In the genomic region with DNA sequence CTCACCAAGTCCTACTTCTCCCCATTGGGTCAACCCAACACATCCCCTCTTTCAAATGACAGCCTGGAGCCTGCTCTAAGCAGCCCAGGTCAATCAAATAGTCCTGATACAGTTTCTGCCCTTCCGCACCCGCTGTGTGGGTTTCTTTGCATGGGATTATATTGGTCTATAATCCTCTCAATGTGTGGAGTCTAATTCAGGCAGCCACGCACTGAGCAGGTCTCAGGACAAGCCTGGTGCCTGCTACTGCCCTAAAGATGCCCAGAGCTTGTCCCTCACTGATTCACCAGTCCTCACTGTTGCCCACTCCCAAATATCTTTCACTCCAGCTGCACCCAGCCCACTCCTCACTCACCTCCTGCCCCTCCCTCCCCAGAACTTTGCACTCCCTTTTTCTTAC, we compare ENCODE assay signal across 11 cellular contexts. TPM values are rescaled to one million over a fixed set of nuclear protein-coding genes. Genes with fewer than 3 reads are reported as not detected.
DNase-seq lines count a peak whose midpoint lies in the region; ATAC-seq and TF ChIP-seq lines count a peak whose summit lies in the region.
"Had no signal": no experiment of that assay in that cellular context is flagged by ENCODE, and none has a peak within 500 bp of the region (broad histone marks: within the 10 kb centered on the region; RNA-seq: fewer than 3 reads in every experiment).

No MANE protein-coding gene starts in this region.

- BruUV-seq in MCF 10A (replicated peaks; lab: Mats Ljungman, UMichigan), result no TSS peak

- H3K4me3 Mint-ChIP-seq in activated naive CD4-positive, alpha-beta T cell treated with anti-CD3 and anti-CD28 coated beads, Interleukin-2, amount 50 U/mL, for 24 hours, result no peak overlapping the region
- no peak overlapping the region for H3K4me3 Mint-ChIP-seq in MCF 10A (ENCODE audit: unreplicated experiment)
- peak overlapping the region in 8 of 10 donors; percentile 23 to 94 (median 54) for H3K4me3 Mint-ChIP-seq in naive thymus-derived CD8-positive, alpha-beta T cell

- H3K9me3 Mint-ChIP-seq in activated naive CD4-positive, alpha-beta T cell treated with anti-CD3 and anti-CD28 coated beads, Interleukin-2, amount 50 U/mL, for 24 hours, result no peaks in the 10 kb centered on the region
- H3K9me3 Mint-ChIP-seq in activated naive CD4-positive, alpha-beta T cell treated with anti-CD3 and anti-CD28 coated beads, Interleukin-2, amount 50 U/mL, for 72 hours, result no peaks in the 10 kb centered on the region
- no peaks in the 10 kb centered on the region for H3K9me3 Mint-ChIP-seq in MCF 10A (ENCODE audit: unreplicated experiment)
- H3K9me3 Mint-ChIP-seq in naive thymus-derived CD8-positive, alpha-beta T cell, result no peaks in the 10 kb centered on the region

- TF ChIP-seq CTCF in MCF 10A (IDR thresholded peaks at IDR 0.05; ENCODE audit: unreplicated experiment), result no peak

- no peak for ATAC-seq in activated naive CD4-positive, alpha-beta T cell treated with anti-CD3 and anti-CD28 coated beads, Interleukin-2, amount 50 U/mL, for 72 hours
- ATAC-seq in naive thymus-derived CD8-positive, alpha-beta T cell, result no peak
- ATAC-seq in HG03175 (IDR thresholded peaks at IDR 0.05; ENCODE audit: unreplicated experiment), result no peak
- no peak for ATAC-seq in HG03520 (IDR thresholded peaks at IDR 0.05; ENCODE audit: unreplicated experiment)

- H3K4me1 Mint-ChIP-seq in activated naive CD4-positive, alpha-beta T cell treated with anti-CD3 and anti-CD28 coated beads, Interleukin-2, amount 50 U/mL, for 24 hours, result peaks cover 95% of the 10 kb centered on the region
- H3K4me1 Mint-ChIP-seq in MCF 10A (ENCODE audit: insufficient read depth, unreplicated experiment), result peaks cover 56% of the 10 kb centered on the region
- H3K4me1 Mint-ChIP-seq in naive thymus-derived CD8-positive, alpha-beta T cell, result peaks cover 51 to 98% (median 96%) of the 10 kb centered on the region in 4 donors

- POLR2A ChIA-PET in MCF 10A (lab: Yijun Ruan, JAX), result interaction anchor here (0.9 to 5.8 kb wide), 2 partner anchors 13 kb away, joined by 3 to 43 read pairs; no protein-coding TSS in a partner anchor
- POLR2A ChIA-PET in naive thymus-derived CD8-positive, alpha-beta T cell (lab: Charles Lee), result interaction anchor here (1.4 to 27.2 kb wide), 3 partner anchors 10 to 16 kb away, joined by 3 to 469 read pairs (median 446); partner anchors contain the start of gene ACTN1

- no peaks in the 10 kb centered on the region for H3K27me3 Mint-ChIP-seq in activated naive CD4-positive, alpha-beta T cell treated with anti-CD3 and anti-CD28 coated beads, Interleukin-2, amount 50 U/mL, for 24 hours
- H3K27me3 Mint-ChIP-seq in MCF 10A (ENCODE audit: insufficient read depth, unreplicated experiment), result no peaks in the 10 kb centered on the region
- no peaks in the 10 kb centered on the region for H3K27me3 Mint-ChIP-seq in naive thymus-derived CD8-positive, alpha-beta T cell

- peak overlapping the region; percentile 80 for H3K27ac Mint-ChIP-seq in activated naive CD4-positive, alpha-beta T cell treated with anti-CD3 and anti-CD28 coated beads, Interleukin-2, amount 50 U/mL, for 24 hours
- peak overlapping the region in 1 of 2 donors; percentile 66 for H3K27ac Mint-ChIP-seq in activated naive CD4-positive, alpha-beta T cell treated with anti-CD3 and anti-CD28 coated beads, Interleukin-2, amount 50 U/mL, for 72 hours
- peak overlapping the region; percentile 85 for H3K27ac Mint-ChIP-seq in MCF 10A (ENCODE audit: low read depth, unreplicated experiment)
- peak overlapping the region; percentile 90 to 100 (median 96) for H3K27ac Mint-ChIP-seq in naive thymus-derived CD8-positive, alpha-beta T cell

- CTCF ChIA-PET in MCF 10A (lab: Yijun Ruan, JAX), result no interaction called here

- H3K36me3 Mint-ChIP-seq in activated naive CD4-positive, alpha-beta T cell treated with anti-CD3 and anti-CD28 coated beads, Interleukin-2, amount 50 U/mL, for 24 hours, result peaks cover 8% of the 10 kb centered on the region
- peaks cover 0 to under 1% of the 10 kb centered on the region in 2 donors for H3K36me3 Mint-ChIP-seq in activated naive CD4-positive, alpha-beta T cell treated with anti-CD3 and anti-CD28 coated beads, Interleukin-2, amount 50 U/mL, for 72 hours
- peaks cover 26% of the 10 kb centered on the region for H3K36me3 Mint-ChIP-seq in MCF 10A (ENCODE audit: insufficient read depth, unreplicated experiment)
- peaks cover 0 to 22% (median 3%) of the 10 kb centered on the region in 3 donors for H3K36me3 Mint-ChIP-seq in naive thymus-derived CD8-positive, alpha-beta T cell

- intact Hi-C loops in MCF 10A (cut with micrococcal nuclease), result no loop called here

- DNase-seq in activated naive CD4-positive, alpha-beta T cell treated with anti-CD3 and anti-CD28 coated beads, Interleukin-2, amount 50 U/mL, for 72 hours (ENCODE audit: low spot score in 2 of 2), result no peak
- DNase-seq in MCF 10A (ENCODE audit: unreplicated experiment) (no peak), GM03348 (ENCODE audit: low spot score) (no peak), SIG-M5 (lab: John Stamatoyannopoulos, UW) (no peak)
- no peak for DNase-seq in naive thymus-derived CD8-positive, alpha-beta T cell
- DNase-seq: activated naive CD4-positive, alpha-beta T cell; MV-4-11; NK-92 treated with Interleukin-12 subunit alpha and Interleukin-12 subunit beta, amount 100 ng/mL, for 24 hours had no signal

RNA-seq across cellular contexts. Expression of gene ACTN1, which starts 16.4 kb away (rescaled TPM):
- 100 to 1,000 TPM; 106 to 120 TPM for total RNA-seq in activated naive CD4-positive, alpha-beta T cell treated with anti-CD3 and anti-CD28 coated beads, Interleukin-2, amount 50 U/mL, for 72 hours
- total RNA-seq in MCF 10A (2022), result 239 and 312 TPM in 2 replicates
- 100 to 1,000 TPM; 333 to 341 TPM for total RNA-seq in naive thymus-derived CD8-positive, alpha-beta T cell
- polyA plus RNA-seq in naive thymus-derived CD8-positive, alpha-beta T cell, result 100 to 1,000 TPM; 144 to 436 (median 267) TPM

Comparison
In these comparisons a context has a peak if more than half of its experiments do, and no peak if none do; other contexts are left out.
1. H3K4me3 Mint-ChIP-seq: peak in naive thymus-derived CD8-positive, alpha-beta T cell (8 of 10); none in activated naive CD4-positive, alpha-beta T cell treated with anti-CD3 and anti-CD28 coated beads, Interleukin-2, amount 50 U/mL, for 24 hours (single experiment) and MCF 10A (single experiment).